In the genomic region with DNA sequence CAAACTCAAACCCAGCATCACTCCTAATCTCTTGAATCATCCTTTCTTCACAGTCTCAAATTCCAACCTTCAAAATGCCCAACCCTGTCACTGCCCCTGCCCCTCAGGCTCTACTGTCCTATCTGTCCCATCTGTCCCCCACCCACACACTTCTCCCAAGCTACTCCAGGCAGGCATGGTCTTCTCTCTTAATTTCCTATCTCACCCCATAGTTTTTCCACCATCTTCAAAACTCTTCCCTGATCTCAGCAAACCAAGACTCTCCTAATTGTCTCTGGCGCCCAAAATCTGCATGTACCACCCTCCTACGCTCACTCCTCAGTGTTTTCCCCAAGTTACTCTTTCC, we compare ENCODE assay signal across 1 cellular context.
TF ChIP-seq lines count a peak whose summit lies in the region.

No MANE protein-coding gene starts in this region.

TF ChIP-seq in HCT116, 20 proteins besides CTCF, POLR2A, EP300 and RAD21 (continued from another document):
- TF ChIP-seq SRF (IDR thresholded peaks at IDR 0.05; ENCODE audit: low read depth), result no peak
- TF ChIP-seq SP1 (IDR thresholded peaks at IDR 0.05; ENCODE audit: low read depth), result no peak
- TF ChIP-seq TCF7L2 (IDR thresholded peaks at IDR 0.05; ENCODE audit: borderline replicate concordance, extremely low read depth, insufficient read depth, insufficient read length), result no peak
- no peak for TF ChIP-seq YY1 (IDR thresholded peaks at IDR 0.05; ENCODE audit: extremely low read depth, insufficient replicate concordance, low read depth, low read length)
- TF ChIP-seq, protein P1, sequence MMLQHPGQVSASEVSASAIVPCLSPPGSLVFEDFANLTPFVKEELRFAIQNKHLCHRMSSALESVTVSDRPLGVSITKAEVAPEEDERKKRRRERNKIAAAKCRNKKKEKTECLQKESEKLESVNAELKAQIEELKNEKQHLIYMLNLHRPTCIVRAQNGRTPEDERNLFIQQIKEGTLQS (IDR thresholded peaks at IDR 0.05), result no peak
- TF ChIP-seq, protein P2, sequence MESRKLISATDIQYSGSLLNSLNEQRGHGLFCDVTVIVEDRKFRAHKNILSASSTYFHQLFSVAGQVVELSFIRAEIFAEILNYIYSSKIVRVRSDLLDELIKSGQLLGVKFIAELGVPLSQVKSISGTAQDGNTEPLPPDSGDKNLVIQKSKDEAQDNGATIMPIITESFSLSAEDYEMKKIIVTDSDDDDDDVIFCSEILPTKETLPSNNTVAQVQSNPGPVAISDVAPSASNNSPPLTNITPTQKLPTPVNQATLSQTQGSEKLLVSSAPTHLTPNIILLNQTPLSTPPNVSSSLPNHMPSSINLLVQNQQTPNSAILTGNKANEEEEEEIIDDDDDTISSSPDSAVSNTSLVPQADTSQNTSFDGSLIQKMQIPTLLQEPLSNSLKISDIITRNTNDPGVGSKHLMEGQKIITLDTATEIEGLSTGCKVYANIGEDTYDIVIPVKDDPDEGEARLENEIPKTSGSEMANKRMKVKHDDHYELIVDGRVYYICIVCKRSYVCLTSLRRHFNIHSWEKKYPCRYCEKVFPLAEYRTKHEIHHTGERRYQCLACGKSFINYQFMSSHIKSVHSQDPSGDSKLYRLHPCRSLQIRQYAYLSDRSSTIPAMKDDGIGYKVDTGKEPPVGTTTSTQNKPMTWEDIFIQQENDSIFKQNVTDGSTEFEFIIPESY (IDR thresholded peaks at IDR 0.05; ENCODE audit: extremely low read depth, insufficient replicate concordance, low read length), result no peak
- TF ChIP-seq JUND (IDR thresholded peaks at IDR 0.05), result no peak
- TF ChIP-seq ELF1 (IDR thresholded peaks at IDR 0.05; ENCODE audit: borderline replicate concordance, low read depth), result no peak
- TF ChIP-seq FOSL1 (IDR thresholded peaks at IDR 0.05; ENCODE audit: low read depth), result no peak
- no peak for TF ChIP-seq CEBPB (IDR thresholded peaks at IDR 0.05; ENCODE audit: low read depth)
